1 cellular context compared by ENCODE assay signal in genomic region chr15:59999558-60000112, GRCh38.
TF ChIP-seq lines count a peak whose summit lies in the region.

No MANE protein-coding gene starts in this region.

TF ChIP-seq in SK-N-SH treated with all-trans-retinoic acid at 6 μM for 48 hours, 23 proteins besides CTCF, POLR2A, EP300 and RAD21 (continued from another document):
- no peak for TF ChIP-seq PATZ1 (CRISPR knock-in tag; IDR thresholded peaks at IDR 0.05; ENCODE audit: borderline replicate concordance)
- no peak for TF ChIP-seq SNAI2 (CRISPR knock-in tag; IDR thresholded peaks at IDR 0.05)
- TF ChIP-seq TCF4 (CRISPR knock-in tag; IDR thresholded peaks at IDR 0.05; ENCODE audit: borderline replicate concordance) = no peak
- no peak for TF ChIP-seq PPARA (CRISPR knock-in tag; IDR thresholded peaks at IDR 0.05; ENCODE audit: borderline replicate concordance)
- TF ChIP-seq ZNF70 (CRISPR knock-in tag; IDR thresholded peaks at IDR 0.05) = no peak
- no peak for TF ChIP-seq ESRRG (CRISPR knock-in tag; IDR thresholded peaks at IDR 0.05)
- TF ChIP-seq TSHZ2 (CRISPR knock-in tag; IDR thresholded peaks at IDR 0.05) = no peak
